In genomic region chr15:25173241-25174028, GRCh38 we compare ENCODE assay signal across 22 cellular contexts.
DNase-seq lines count a peak whose midpoint lies in the region; ATAC-seq, FAIRE-seq and TF ChIP-seq lines count a peak whose summit lies in the region.
"Had no signal": no experiment of that assay in that cellular context is flagged by ENCODE, and none has a peak within 500 bp of the region (broad histone marks: within the 10 kb centered on the region; RNA-seq: fewer than 3 reads in every experiment).

No MANE protein-coding gene starts in this region.

- H3K4me1 ChIP-seq in liver (ENCODE audit: control insufficient read depth in 4 of 4, insufficient read depth in 4 of 4, low read length in 3 of 4) (no peaks in the 10 kb centered on the region), HepG2 (ENCODE audit: insufficient read depth, low read length) (no peaks in the 10 kb centered on the region), endodermal cell (ENCODE audit: control insufficient read depth, insufficient read depth, low read length) (no peaks in the 10 kb centered on the region), mesenchymal stem cell (ENCODE audit: control insufficient read depth, insufficient read depth, low read depth, low read length) (no peaks in the 10 kb centered on the region), uterus (no peaks in the 10 kb centered on the region)
- H3K4me1 ChIP-seq: tibial nerve had no signal

- H3K18ac ChIP-seq in mesenchymal stem cell (ENCODE audit: low read depth in 1 of 2, low read length in 2 of 2) = no peak overlapping the region

- ATAC-seq in HepG2 = no peak
- no peak for ATAC-seq in HG03442 (IDR thresholded peaks at IDR 0.05; ENCODE audit: unreplicated experiment)
- no peak for ATAC-seq in effector memory CD8-positive, alpha-beta T cell (replicated peaks)
- ATAC-seq: CD8-positive, alpha-beta T cell; mucosa of descending colon; stimulated activated naive B cell treated with anti-CD40 and anti-IgM and Interleukin-4, amounts not matched to agents 10 μg/mL and 1 μg/mL and 100 μg/mL, for 72 hours had no signal

- no peak for TF ChIP-seq POLR2A in HepG2 (IDR thresholded peaks at IDR 0.05; ENCODE audit: insufficient read depth in 1 of 2, low read depth in 2 of 2, low read length in 2 of 2)
- no peak for TF ChIP-seq POLR2A in uterus (IDR thresholded peaks at IDR 0.05)

- DNase-seq in HepG2 (ENCODE audit: low spot score) (no peak), endodermal cell (peak; percentile 9), mesenchymal stem cell (no peak), uterus (peak; percentile 4 to 7), NCI-H510A (lab: John Stamatoyannopoulos, UW) (no peak)
- DNase-seq in effector memory CD8-positive, alpha-beta T cell = no peak
- DNase-seq: activated naive CD8-positive, alpha-beta T cell treated with anti-CD3 and anti-CD28 coated beads, Interleukin-2, amount 10 ng/mL, durations not matched to agents 7 days and 5 days; DMS79; KBM-7; kidney glomerular epithelial cell; NCI-H187; NCI-H345; NK-92 treated with Interleukin-12 subunit alpha and Interleukin-12 subunit beta, amount 100 ng/mL, for 24 hours; stimulated activated naive B cell treated with anti-CD40 and anti-IgM and Interleukin-4, amounts not matched to agents 10 μg/mL and 1 μg/mL and 100 μg/mL, for 72 hours; T1000 had no signal

- TF ChIP-seq RAD21 in liver (IDR thresholded peaks at IDR 0.05) (no peak), HepG2 (CRISPR knock-in tag; IDR thresholded peaks at IDR 0.05) (no peak)

- H2BK120ac ChIP-seq in mesenchymal stem cell (ENCODE audit: low read depth, low read length) = no peak overlapping the region

- no peak overlapping the region for H3K27ac Mint-ChIP-seq in endodermal cell
- H3K27ac Mint-ChIP-seq in effector memory CD8-positive, alpha-beta T cell = no peak overlapping the region
- H3K27ac Mint-ChIP-seq: activated naive CD8-positive, alpha-beta T cell treated with anti-CD3 and anti-CD28 coated beads, Interleukin-2, amount 10 ng/mL, durations not matched to agents 7 days and 5 days; brain; CD8-positive, alpha-beta T cell; stimulated activated naive B cell treated with anti-CD40 and anti-IgM and Interleukin-4, amounts not matched to agents 10 μg/mL and 1 μg/mL and 100 μg/mL, for 72 hours had no signal

- no peaks in the 10 kb centered on the region for H4K20me1 ChIP-seq in HepG2 (ENCODE audit: insufficient read depth, low read length)

- in situ Hi-C loops in HepG2 (cut with HindIII; ENCODE audit: extremely low pct_ligation_motif_present, low pct_unique_long_range_greater_than_20kb) = no loop called here

- no peak overlapping the region for H3K14ac ChIP-seq in mesenchymal stem cell (ENCODE audit: low read length in 2 of 2)

- TF ChIP-seq CTCF in liver (IDR thresholded peaks at IDR 0.05; ENCODE audit: low read depth, low read length, missing input control) = no peak
- no peak for TF ChIP-seq CTCF in HepG2 (CRISPR knock-in tag; IDR thresholded peaks at IDR 0.05)
- no peak for TF ChIP-seq CTCF in endodermal cell (conservative IDR thresholded peaks at IDR 0.05)
- no peak for TF ChIP-seq CTCF in uterus (IDR thresholded peaks at IDR 0.05)

- H3K4me2 ChIP-seq in HepG2 (ENCODE audit: low read depth, low read length) (no peak overlapping the region), mesenchymal stem cell (ENCODE audit: low read length, poor library complexity, severe bottlenecking) (no peak overlapping the region)

- no peak overlapping the region for H2AK5ac ChIP-seq in mesenchymal stem cell (ENCODE audit: low read length, severe bottlenecking)

- no peak overlapping the region for H4K91ac ChIP-seq in mesenchymal stem cell (ENCODE audit: low read length)

- no peak overlapping the region for H2BK5ac ChIP-seq in mesenchymal stem cell (ENCODE audit: low read depth, low read length, poor library complexity, severe bottlenecking)

- CTCF ChIA-PET in HepG2 (lab: Yijun Ruan, JAX; ENCODE audit: low intra/inter-chr PET ratio, low total read pairs) = no interaction called here

- no peak overlapping the region for H2BK15ac ChIP-seq in mesenchymal stem cell (ENCODE audit: low read depth, poor library complexity, severe bottlenecking)

- no peaks in the 10 kb centered on the region for H3K27me3 Mint-ChIP-seq in endodermal cell (ENCODE audit: insufficient read depth)
- H3K27me3 Mint-ChIP-seq in effector memory CD8-positive, alpha-beta T cell = no peaks in the 10 kb centered on the region
- H3K27me3 Mint-ChIP-seq: activated naive CD8-positive, alpha-beta T cell treated with anti-CD3 and anti-CD28 coated beads, Interleukin-2, amount 10 ng/mL, durations not matched to agents 7 days and 5 days; brain; stimulated activated naive B cell treated with anti-CD40 and anti-IgM and Interleukin-4, amounts not matched to agents 10 μg/mL and 1 μg/mL and 100 μg/mL, for 72 hours had no signal

- H3K27ac ChIP-seq in liver (ENCODE audit: low read depth in 1 of 2, low read length in 2 of 2) (no peak overlapping the region), HepG2 (ENCODE audit: extremely low read length, insufficient read depth, low read length) (no peak overlapping the region), endodermal cell (ENCODE audit: low read depth, low read length) (no peak overlapping the region), mesenchymal stem cell (ENCODE audit: low read length, poor library complexity, severe bottlenecking) (no peak overlapping the region), uterus (no peak overlapping the region)
- H3K27ac ChIP-seq: tibial nerve had no signal

- POLR2A ChIA-PET in HepG2 (lab: Yijun Ruan, JAX) = no interaction called here

- H3K27me3 ChIP-seq in liver (ENCODE audit: control insufficient read depth in 4 of 4, insufficient read depth in 4 of 4, low read length in 3 of 4) (no peaks in the 10 kb centered on the region), HepG2 (ENCODE audit: control insufficient read depth in 1 of 2, insufficient read depth in 2 of 2, low read length in 2 of 2) (no peaks in the 10 kb centered on the region; a peak in 1 of 5 replicates), endodermal cell (ENCODE audit: control insufficient read depth, insufficient read depth, low read length, poor library complexity, severe bottlenecking) (no peaks in the 10 kb centered on the region), mesenchymal stem cell (ENCODE audit: control insufficient read depth in 1 of 2, insufficient read depth in 1 of 2, low read length in 2 of 2) (no peaks in the 10 kb centered on the region), uterus (no peaks in the 10 kb centered on the region)
- H3K27me3 ChIP-seq: tibial nerve had no signal

- H2BK12ac ChIP-seq in mesenchymal stem cell (ENCODE audit: low read length in 2 of 2) = no peak overlapping the region

- no peak for FAIRE-seq in HepG2 (lab: Jason Lieb, UNC)

- no peak overlapping the region for H3K4me3 Mint-ChIP-seq in endodermal cell
- no peak overlapping the region for H3K4me3 Mint-ChIP-seq in effector memory CD8-positive, alpha-beta T cell
- H3K4me3 Mint-ChIP-seq: activated naive CD8-positive, alpha-beta T cell treated with anti-CD3 and anti-CD28 coated beads, Interleukin-2, amount 10 ng/mL, durations not matched to agents 7 days and 5 days; brain; CD8-positive, alpha-beta T cell; neural crest cell; stimulated activated naive B cell treated with anti-CD40 and anti-IgM and Interleukin-4, amounts not matched to agents 10 μg/mL and 1 μg/mL and 100 μg/mL, for 72 hours had no signal

- H3K4me1 Mint-ChIP-seq in endodermal cell = no peaks in the 10 kb centered on the region
- H3K4me1 Mint-ChIP-seq in effector memory CD8-positive, alpha-beta T cell (ENCODE audit: low read depth in 2 of 2) = no peaks in the 10 kb centered on the region
- H3K4me1 Mint-ChIP-seq: activated naive CD8-positive, alpha-beta T cell treated with anti-CD3 and anti-CD28 coated beads, Interleukin-2, amount 10 ng/mL, durations not matched to agents 7 days and 5 days; brain; neural crest cell; stimulated activated naive B cell treated with anti-CD40 and anti-IgM and Interleukin-4, amounts not matched to agents 10 μg/mL and 1 μg/mL and 100 μg/mL, for 72 hours had no signal

- peaks cover 91% of the 10 kb centered on the region for H3K9me3 Mint-ChIP-seq in endodermal cell
- H3K9me3 Mint-ChIP-seq in effector memory CD8-positive, alpha-beta T cell = peaks cover 5 to 11% of the 10 kb centered on the region in 2 donors

- H3K36me3 ChIP-seq in liver (ENCODE audit: control insufficient read depth in 4 of 4, insufficient read depth in 3 of 4, low read depth in 1 of 4, low read length in 3 of 4) (no peaks in the 10 kb centered on the region), HepG2 (replicated peaks in 1 of 2; ENCODE audit: control insufficient read depth in 1 of 2, insufficient read depth in 2 of 2, low read length in 2 of 2) (no peaks in the 10 kb centered on the region), endodermal cell (ENCODE audit: control insufficient read depth, insufficient read depth, low read length) (no peaks in the 10 kb centered on the region), mesenchymal stem cell (ENCODE audit: control insufficient read depth in 1 of 2, insufficient read depth in 2 of 2, low read depth in 1 of 2, low read length in 2 of 2) (no peaks in the 10 kb centered on the region), uterus (no peaks in the 10 kb centered on the region)
- H3K36me3 ChIP-seq: tibial nerve had no signal

- no TSS peak for BruUV-seq in HepG2 (replicated peaks; lab: Mats Ljungman, UMichigan)

- H3K79me2 ChIP-seq in HepG2 (ENCODE audit: insufficient read depth, low read length) = no peaks in the 10 kb centered on the region

- no peaks in the 10 kb centered on the region for H3K36me3 Mint-ChIP-seq in endodermal cell (ENCODE audit: low read depth)
- H3K36me3 Mint-ChIP-seq in effector memory CD8-positive, alpha-beta T cell (ENCODE audit: insufficient read depth) = no peaks in the 10 kb centered on the region
- H3K36me3 Mint-ChIP-seq: activated naive CD8-positive, alpha-beta T cell treated with anti-CD3 and anti-CD28 coated beads, Interleukin-2, amount 10 ng/mL, durations not matched to agents 7 days and 5 days; CD8-positive, alpha-beta T cell; stimulated activated naive B cell treated with anti-CD40 and anti-IgM and Interleukin-4, amounts not matched to agents 10 μg/mL and 1 μg/mL and 100 μg/mL, for 72 hours had no signal

- H3K79me1 ChIP-seq in mesenchymal stem cell (replicated peaks; ENCODE audit: low read length, poor library complexity, severe bottlenecking) = no peaks in the 10 kb centered on the region

- H3K4ac ChIP-seq in mesenchymal stem cell (ENCODE audit: low read depth in 1 of 2, low read length in 2 of 2) = no peak overlapping the region

- H2AFZ ChIP-seq in HepG2 (ENCODE audit: low read length) (no peak overlapping the region), mesenchymal stem cell (ENCODE audit: low read depth, low read length) (no peak overlapping the region)

- intact Hi-C loops in HepG2 (cut with micrococcal nuclease; ENCODE audit: unreplicated experiment) = no loop called here
- intact Hi-C loops in uterus (cut with DNase I; ENCODE audit: low total_unique reads) = no loop called here

- H3K9me3 ChIP-seq in liver (ENCODE audit: control insufficient read depth in 4 of 4, low read length in 3 of 4) = peaks cover 13 to 27% (median 21%) of the 10 kb centered on the region in 4 donors
- peaks cover 92% of the 10 kb centered on the region for H3K9me3 ChIP-seq in HepG2 (ENCODE audit: low read length)
- peaks cover 31% of the 10 kb centered on the region for H3K9me3 ChIP-seq in endodermal cell (ENCODE audit: control insufficient read depth, low read length)
- peaks cover 12% of the 10 kb centered on the region for H3K9me3 ChIP-seq in mesenchymal stem cell (ENCODE audit: control insufficient read depth, low read length)
- H3K9me3 ChIP-seq in uterus = peaks cover 0 to 14% of the 10 kb centered on the region in 2 donors

- TF ChIP-seq EP300 in HepG2 (IDR thresholded peaks at IDR 0.05; ENCODE audit: low read depth in 2 of 2, low read length in 2 of 2) = no peak
- TF ChIP-seq EP300 in HepG2 (CRISPR knock-in tag; IDR thresholded peaks at IDR 0.05; ENCODE audit: borderline replicate concordance) = no peak

- WGBS in liver = 86% methylated on average over 13 of the region's 13 CpGs
- WGBS in HepG2 (ENCODE audit: low lambda C conversion rate) = 34% methylated on average over 10 of the region's 13 CpGs
- 80 to 86% methylated on average over 6 to 13 of the region's 13 CpGs for WGBS in endodermal cell (ENCODE audit: insufficient coverage in 1 of 2, insufficient read length in 1 of 2), 2 experiments
- 83% methylated on average over 13 of the region's 13 CpGs for WGBS in mesenchymal stem cell

- H3K9ac ChIP-seq in liver (ENCODE audit: low read depth in 1 of 2, low read length in 2 of 2) = no peak overlapping the region
- H3K9ac ChIP-seq in HepG2 (ENCODE audit: insufficient read depth, low read depth, low read length) = no peak overlapping the region
- no peak overlapping the region for H3K9ac ChIP-seq in endodermal cell (ENCODE audit: extremely low read depth, low read length, poor library complexity, severe bottlenecking)
- no peak overlapping the region for H3K9ac ChIP-seq in mesenchymal stem cell (ENCODE audit: low read length)

- peak overlapping the region; percentile 22 for H4K8ac ChIP-seq in mesenchymal stem cell (ENCODE audit: low read length)

- peak overlapping the region in 2 of 3 donors; percentile 49 to 50 for H3K4me3 ChIP-seq in liver (ENCODE audit: low read depth in 1 of 3, low read length in 3 of 3)
- H3K4me3 ChIP-seq in HepG2 (replicated peaks in 1 of 3; ENCODE audit: insufficient read depth in 1 of 3, low read depth in 2 of 3, low read length in 3 of 3) = no peak overlapping the region
- H3K4me3 ChIP-seq in endodermal cell (ENCODE audit: low read length) = no peak overlapping the region
- H3K4me3 ChIP-seq in mesenchymal stem cell (ENCODE audit: insufficient read depth in 1 of 2, low read depth in 1 of 2, low read length in 2 of 2) = no peak overlapping the region
- H3K4me3 ChIP-seq in uterus = no peak overlapping the region
- H3K4me3 ChIP-seq: mucosa of descending colon, tibial nerve had no signal

- H3K23ac ChIP-seq in mesenchymal stem cell (ENCODE audit: low read length in 2 of 2) = no peak overlapping the region

Comparison
In these comparisons a context has a peak if more than half of its experiments do, and no peak if none do; other contexts are left out.
1. H3K4me3 ChIP-seq: peak in liver (2 of 3); none in HepG2 (0 of 3), endodermal cell (single experiment), mesenchymal stem cell (0 of 2) and uterus (0 of 2).
2. DNase-seq: peak in endodermal cell (single experiment) and uterus (2 of 2); none in HepG2 (single experiment), mesenchymal stem cell (single experiment), effector memory CD8-positive, alpha-beta T cell (0 of 3) and NCI-H510A (single experiment).